8 cellular contexts compared by ENCODE assay signal in genomic region chr6:42727084-42727601, GRCh38. TPM values are rescaled to one million over a fixed set of nuclear protein-coding genes. Genes with fewer than 3 reads are reported as not detected.
DNase-seq lines count a peak whose midpoint lies in the region; ATAC-seq and TF ChIP-seq lines count a peak whose summit lies in the region.

No MANE protein-coding gene starts in this region.

- no peak overlapping the region for H3K27ac ChIP-seq in neural progenitor cell

- CTCF ChIA-PET in GM10248 (lab: Yijun Ruan, JAX) = interaction anchor here (0.7 to 7.0 kb wide), 27 partner anchors 9 to 466 kb away, joined by 3 to 84 read pairs (median 5); partner anchors contain the start of genes RPL7L1, TBCC and UBR2

- DNase-seq in GM10248 (ENCODE audit: extremely low spot score) (peak; percentile 35), SHP77 (lab: John Stamatoyannopoulos, UW) (peak; percentile 62 to 71), neural progenitor cell (ENCODE audit: low spot score) (no peak), NCI-H2171 (lab: John Stamatoyannopoulos, UW) (no peak)

- H3K27me3 Mint-ChIP-seq in neural progenitor cell (ENCODE audit: insufficient read depth, low read depth) = peaks cover 4% of the 10 kb centered on the region

- peak overlapping the region; percentile 75 for H3K4me3 ChIP-seq in endocrine pancreas (ENCODE audit: control insufficient read depth, insufficient read depth, low read length)
- no peak overlapping the region for H3K4me3 ChIP-seq in neural progenitor cell

- no peaks in the 10 kb centered on the region for H3F3A ChIP-seq in neural progenitor cell (ENCODE audit: low read depth)

- peaks cover 6% of the 10 kb centered on the region for H3K4me1 ChIP-seq in endocrine pancreas (ENCODE audit: control insufficient read depth, insufficient read depth, low read length)
- no peaks in the 10 kb centered on the region for H3K4me1 ChIP-seq in neural progenitor cell

- POLR2A ChIA-PET in GM10248 (lab: Yijun Ruan, JAX) = no interaction called here

- TF ChIP-seq CTCF in GM10248 (IDR thresholded peaks at IDR 0.05; ENCODE audit: control extremely low read depth, extremely low read depth, low read depth, missing control alignments) = no peak
- TF ChIP-seq CTCF in neural progenitor cell (IDR thresholded peaks at IDR 0.05) = no peak

- H3K9me3 ChIP-seq in endocrine pancreas (ENCODE audit: control insufficient read depth, low read length) (no peaks in the 10 kb centered on the region), neural progenitor cell (ENCODE audit: low read depth) (no peaks in the 10 kb centered on the region)

- H3K9ac ChIP-seq in endocrine pancreas (ENCODE audit: control insufficient read depth, insufficient read depth, low read length) (peak overlapping the region; percentile 86), neural progenitor cell (no peak overlapping the region)

- no peak overlapping the region for H3K4me2 ChIP-seq in neural progenitor cell

- no peak overlapping the region for H3K27ac Mint-ChIP-seq in neural progenitor cell

- H3K9me3 Mint-ChIP-seq in neural progenitor cell = no peaks in the 10 kb centered on the region

- no peaks in the 10 kb centered on the region for H3K27me3 ChIP-seq in endocrine pancreas (ENCODE audit: control insufficient read depth, insufficient read depth, low read length)
- no peaks in the 10 kb centered on the region for H3K27me3 ChIP-seq in neural progenitor cell

- H3K36me3 Mint-ChIP-seq in neural progenitor cell = no peaks in the 10 kb centered on the region

- H3K36me3 ChIP-seq in endocrine pancreas (ENCODE audit: control insufficient read depth, insufficient read depth, low read length) = no peaks in the 10 kb centered on the region
- no peaks in the 10 kb centered on the region for H3K36me3 ChIP-seq in neural progenitor cell

- no peaks in the 10 kb centered on the region for H4K20me1 ChIP-seq in neural progenitor cell (ENCODE audit: low read depth)

- H3K79me2 ChIP-seq in neural progenitor cell (ENCODE audit: low read depth) = no peaks in the 10 kb centered on the region

- ATAC-seq in GM18502 (IDR thresholded peaks at IDR 0.05; ENCODE audit: poor library complexity, unreplicated experiment) = no peak
- ATAC-seq in HG03045 (IDR thresholded peaks at IDR 0.05; ENCODE audit: unreplicated experiment) = no peak
- ATAC-seq in HG02588 (IDR thresholded peaks at IDR 0.05; ENCODE audit: unreplicated experiment) = no peak

- no peak overlapping the region for H3K4me3 Mint-ChIP-seq in neural progenitor cell

- peak overlapping the region; percentile 87 for H2AFZ ChIP-seq in neural progenitor cell (replicated peaks)

- peaks cover 2% of the 10 kb centered on the region for H3K4me1 Mint-ChIP-seq in neural progenitor cell

RNA-seq across cellular contexts. Expression of gene PRPH2, which starts 4.7 kb away (rescaled TPM):
- total RNA-seq in neural progenitor cell (ENCODE audit: low replicate concordance) = 0.06 TPM in 1 of 2 replicates, not detected in the other

RNA-seq across cellular contexts. Expression of gene TBCC, which starts 18.8 kb away (rescaled TPM):
- total RNA-seq in neural progenitor cell (ENCODE audit: low replicate concordance) = 40.1 and 40.4 TPM in 2 replicates

RNA-seq across cellular contexts. Expression of gene BICRAL, which starts 54.7 kb away (rescaled TPM):
- 8.6 TPM in 2 replicates for total RNA-seq in neural progenitor cell (ENCODE audit: low replicate concordance)

Comparison
In these comparisons a context has a peak if more than half of its experiments do, and no peak if none do; other contexts are left out.
1. DNase-seq: peak in GM10248 (single experiment) and SHP77 (2 of 2); none in neural progenitor cell (single experiment) and NCI-H2171 (single experiment).